ENCODE assay signal across 11 cellular contexts in genomic region chr21:26528882-26529281, GRCh38. TPM values are rescaled to one million over a fixed set of nuclear protein-coding genes. Genes with fewer than 3 reads are reported as not detected.
"Had no signal": no experiment of that assay in that cellular context is flagged by ENCODE, and none has a peak within 500 bp of the region (broad histone marks: within the 10 kb centered on the region; RNA-seq: fewer than 3 reads in every experiment).

No MANE protein-coding gene starts in this region.

- H3K9ac ChIP-seq: GM23248 had no signal

- ATAC-seq: HCT116, HepG2 had no signal

- DNase-seq: GM23248, GOT3, H7, HFFc6 had no signal

- H3K4me1 ChIP-seq: HAP-1 had no signal

- H2AFZ ChIP-seq: GM23248 had no signal

- H3K9me3 ChIP-seq: HAP-1 had no signal

- H3K27ac ChIP-seq: GM23248, HL-60 had no signal

- H3K36me3 ChIP-seq: HAP-1 had no signal

- H3K4me3 ChIP-seq: GM23248, HAP-1 had no signal

RNA-seq across cellular contexts. Expression of gene CYYR1, which starts 44.2 kb away (rescaled TPM):
- total RNA-seq: GM23248, H4, HepG2, HFFc6, HT1080 had no signal
- polyA plus RNA-seq: HepG2, IgD-negative memory B cell had no signal
